ENCODE assay signal across 6 cellular contexts in genomic region chr22:19446603-19447387, GRCh38. TPM values are rescaled to one million over a fixed set of nuclear protein-coding genes. Genes with fewer than 3 reads are reported as not detected.
DNase-seq lines count a peak whose midpoint lies in the region; ATAC-seq and TF ChIP-seq lines count a peak whose summit lies in the region.

No MANE protein-coding gene starts in this region.

- DNase-seq in A673 (ENCODE audit: low spot score) (no peak), sciatic nerve (ENCODE audit: low spot score) (no peak), posterior cingulate gyrus (no peak)

- peaks cover 6% of the 10 kb centered on the region for H3K4me1 ChIP-seq in A673 (ENCODE audit: insufficient read depth, low read length, poor library complexity, severe bottlenecking)
- 0 out of 2 replicates have a peak, but pooled peaks cover 8% of the 10 kb centered on the region for H3K4me1 ChIP-seq in HUES6 (ENCODE audit: control insufficient read depth, insufficient read depth, low read length)
- peaks cover 3% of the 10 kb centered on the region for H3K4me1 ChIP-seq in endocrine pancreas (ENCODE audit: control insufficient read depth, insufficient read depth, low read length)

- TF ChIP-seq CTCF in A673 (conservative IDR thresholded peaks at IDR 0.05; ENCODE audit: low read depth, low read length) = no peak

- H3K9ac ChIP-seq in HUES6 (ENCODE audit: low read length) = peak overlapping the region; percentile 94
- peak overlapping the region; percentile 85 for H3K9ac ChIP-seq in endocrine pancreas (ENCODE audit: control insufficient read depth, insufficient read depth, low read length)

- H3K27me3 ChIP-seq in A673 (replicated peaks; ENCODE audit: insufficient read depth, low read depth, low read length, poor library complexity) (no peaks in the 10 kb centered on the region), HUES6 (ENCODE audit: control insufficient read depth, insufficient read depth, low read length) (peaks cover 4% of the 10 kb centered on the region; the same call in 1 of the 2 replicates), endocrine pancreas (ENCODE audit: control insufficient read depth, insufficient read depth, low read length) (no peaks in the 10 kb centered on the region)

- intact Hi-C loops in A673 (cut with micrococcal nuclease; ENCODE audit: unreplicated experiment) = no loop called here
- intact Hi-C loops in sciatic nerve (cut with DNase I) = no loop called here
- intact Hi-C loops in posterior cingulate gyrus (cut with DNase I) = loop anchor here (1.0 kb wide), 1 partner anchor 14 kb away; the partner anchor contains the start of gene MRPL40

- CTCF ChIA-PET in A673 (lab: Charles Lee) = no interaction called here

- H3K9me3 ChIP-seq in A673 (ENCODE audit: low read depth, low read length, poor library complexity, severe bottlenecking) (no peaks in the 10 kb centered on the region), HUES6 (ENCODE audit: control insufficient read depth, insufficient read depth, low read depth, low read length) (no peaks in the 10 kb centered on the region), endocrine pancreas (ENCODE audit: control insufficient read depth, low read length) (no peaks in the 10 kb centered on the region)

- ATAC-seq in sciatic nerve (peak; percentile 6), GM21825 (IDR thresholded peaks at IDR 0.05; ENCODE audit: unreplicated experiment) (no peak)

- POLR2A ChIA-PET in A673 (lab: Charles Lee; ENCODE audit: low non-redundant PET) = no interaction called here

- H3K27ac ChIP-seq in A673 (ENCODE audit: low read depth, low read length, poor library complexity, severe bottlenecking) (peak overlapping the region; percentile 92), HUES6 (ENCODE audit: low read depth, low read length) (peak overlapping the region; percentile 88)

- BruUV-seq in A673 (replicated peaks; lab: Mats Ljungman, UMichigan) = no TSS peak

- H3K4me3 ChIP-seq in A673 (ENCODE audit: low read depth, low read length, poor library complexity, severe bottlenecking) (peak overlapping the region; percentile 96), HUES6 (ENCODE audit: low read depth, low read length) (peak overlapping the region; percentile 92), endocrine pancreas (ENCODE audit: control insufficient read depth, insufficient read depth, low read length) (peak overlapping the region; percentile 70)

- peaks cover 18% of the 10 kb centered on the region for H3K36me3 ChIP-seq in A673 (ENCODE audit: insufficient read depth, low read length, poor library complexity, severe bottlenecking)
- H3K36me3 ChIP-seq in HUES6 (ENCODE audit: control insufficient read depth, insufficient read depth, low read length) = peaks cover 54% of the 10 kb centered on the region
- H3K36me3 ChIP-seq in endocrine pancreas (ENCODE audit: control insufficient read depth, insufficient read depth, low read length) = peaks cover 7% of the 10 kb centered on the region

RNA-seq across cellular contexts. Expression of gene C22orf39, which starts 0.7 kb away (rescaled TPM):
- 28.4 and 34.1 TPM in 2 replicates for total RNA-seq in A673 (2021)
- total RNA-seq in sciatic nerve = 43.8 TPM

RNA-seq across cellular contexts. Expression of gene MRPL40, which starts 14.4 kb away (rescaled TPM):
- total RNA-seq in A673 (2021) (21.9 and 23.1 TPM in 2 replicates), sciatic nerve (18.7 TPM)

RNA-seq across cellular contexts. Expression of gene HIRA, which starts 15.3 kb away (rescaled TPM):
- 50.6 and 52.3 TPM in 2 replicates for total RNA-seq in A673 (2021)
- 26.2 TPM for total RNA-seq in sciatic nerve

RNA-seq across cellular contexts. Expression of gene UFD1, which starts 32.2 kb away (rescaled TPM):
- total RNA-seq in A673 (2021) = 161 and 195 TPM in 2 replicates
- 41.5 TPM for total RNA-seq in sciatic nerve

RNA-seq across cellular contexts. Expression of gene CDC45, which starts 32.9 kb away (rescaled TPM):
- 79.1 and 79.2 TPM in 2 replicates for total RNA-seq in A673 (2021)
- not detected for total RNA-seq in sciatic nerve
